1 cellular context compared by ENCODE assay signal in the genomic region with DNA sequence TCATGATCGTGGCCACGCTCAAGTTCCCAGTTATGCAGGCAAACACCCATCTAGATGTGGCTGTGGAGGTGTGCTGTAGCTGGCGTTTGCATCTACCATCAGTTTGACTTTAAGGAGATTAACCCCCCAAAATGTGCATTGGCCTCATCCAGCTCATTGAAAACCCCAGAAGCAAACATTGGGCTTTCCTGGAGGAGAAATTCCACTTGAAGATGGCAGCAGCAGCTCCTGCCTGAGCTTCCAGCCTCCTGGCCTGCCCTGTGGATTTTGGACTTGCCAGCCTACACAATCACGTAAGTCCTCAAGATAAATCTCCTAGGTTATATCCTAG.
TF ChIP-seq lines count a peak whose summit lies in the region.

No MANE protein-coding gene starts in this region.

TF ChIP-seq in IMR-90, 13 proteins besides CTCF, POLR2A, EP300 and RAD21 (continued from another document):
- TF ChIP-seq, protein P1, sequence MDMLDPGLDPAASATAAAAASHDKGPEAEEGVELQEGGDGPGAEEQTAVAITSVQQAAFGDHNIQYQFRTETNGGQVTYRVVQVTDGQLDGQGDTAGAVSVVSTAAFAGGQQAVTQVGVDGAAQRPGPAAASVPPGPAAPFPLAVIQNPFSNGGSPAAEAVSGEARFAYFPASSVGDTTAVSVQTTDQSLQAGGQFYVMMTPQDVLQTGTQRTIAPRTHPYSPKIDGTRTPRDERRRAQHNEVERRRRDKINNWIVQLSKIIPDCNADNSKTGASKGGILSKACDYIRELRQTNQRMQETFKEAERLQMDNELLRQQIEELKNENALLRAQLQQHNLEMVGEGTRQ (IDR thresholded peaks at IDR 0.05; ENCODE audit: low read depth, low read length): no peak
- TF ChIP-seq MAZ (IDR thresholded peaks at IDR 0.05; ENCODE audit: borderline replicate concordance, low read depth, low read length) (no peak), SMC3 (IDR thresholded peaks at IDR 0.05; ENCODE audit: low read depth, low read length) (no peak), NFE2L2 (IDR thresholded peaks at IDR 0.05; ENCODE audit: low read depth, low read length) (no peak), CHD1 (IDR thresholded peaks at IDR 0.05; ENCODE audit: low read depth, low read length) (no peak), MAFK (IDR thresholded peaks at IDR 0.05; ENCODE audit: low read depth, low read length) (no peak), MXI1 (IDR thresholded peaks at IDR 0.05; ENCODE audit: borderline replicate concordance, low read depth, low read length) (no peak), RFX5 (IDR thresholded peaks at IDR 0.05; ENCODE audit: low read depth, low read length) (no peak), ELK1 (IDR thresholded peaks at IDR 0.05; ENCODE audit: borderline replicate concordance, low read depth, low read length) (no peak)
